1 cellular context compared by ENCODE assay signal in genomic region chr6:116029535-116029934, GRCh38.
TF ChIP-seq lines count a peak whose summit lies in the region.

No MANE protein-coding gene starts in this region.

TF ChIP-seq in A549, 52 proteins besides CTCF, POLR2A, EP300 and RAD21 (continued from another document):
- TF ChIP-seq MYC (IDR thresholded peaks at IDR 0.05; ENCODE audit: borderline replicate concordance, low read length): no peak
- TF ChIP-seq ZC3H11A (IDR thresholded peaks at IDR 0.05): no peak
- TF ChIP-seq GATA3 (IDR thresholded peaks at IDR 0.05; ENCODE audit: borderline replicate concordance): no peak
- TF ChIP-seq REST (IDR thresholded peaks at IDR 0.05): no peak
- TF ChIP-seq PHF8 (IDR thresholded peaks at IDR 0.05; ENCODE audit: borderline replicate concordance, low read depth): no peak
- TF ChIP-seq PBX3 (IDR thresholded peaks at IDR 0.05): no peak
- no peak for TF ChIP-seq ZNF302 (CRISPR knock-in tag; IDR thresholded peaks at IDR 0.05)
- no peak for TF ChIP-seq EHMT2 (IDR thresholded peaks at IDR 0.05; ENCODE audit: low read depth)
